Comparison of ENCODE assay signal across 1 cellular context in the genomic region with DNA sequence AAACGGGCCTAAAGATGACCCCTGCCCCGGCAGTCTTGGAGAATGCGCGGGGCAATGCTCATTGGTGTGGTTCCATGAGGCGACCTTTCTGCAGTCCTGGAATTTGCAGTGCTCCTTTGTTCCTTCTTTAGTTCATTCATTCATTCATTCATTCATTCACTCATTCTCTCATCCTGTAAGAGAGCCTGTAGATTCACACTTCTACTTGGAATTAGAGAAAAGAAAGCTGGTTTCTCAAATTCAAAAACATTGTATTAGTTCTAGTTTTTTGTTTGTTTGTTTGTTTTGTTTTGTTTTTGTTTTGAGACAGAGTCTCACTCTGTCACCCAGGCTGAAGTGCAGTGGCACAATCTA.
TF ChIP-seq lines count a peak whose summit lies in the region.

No MANE protein-coding gene starts in this region.

TF ChIP-seq in K562, 482 proteins besides CTCF, POLR2A, EP300 and RAD21:
- peak; percentile 93 for TF ChIP-seq ZNF24 (IDR thresholded peaks at IDR 0.05)
- TF ChIP-seq, protein P1, sequence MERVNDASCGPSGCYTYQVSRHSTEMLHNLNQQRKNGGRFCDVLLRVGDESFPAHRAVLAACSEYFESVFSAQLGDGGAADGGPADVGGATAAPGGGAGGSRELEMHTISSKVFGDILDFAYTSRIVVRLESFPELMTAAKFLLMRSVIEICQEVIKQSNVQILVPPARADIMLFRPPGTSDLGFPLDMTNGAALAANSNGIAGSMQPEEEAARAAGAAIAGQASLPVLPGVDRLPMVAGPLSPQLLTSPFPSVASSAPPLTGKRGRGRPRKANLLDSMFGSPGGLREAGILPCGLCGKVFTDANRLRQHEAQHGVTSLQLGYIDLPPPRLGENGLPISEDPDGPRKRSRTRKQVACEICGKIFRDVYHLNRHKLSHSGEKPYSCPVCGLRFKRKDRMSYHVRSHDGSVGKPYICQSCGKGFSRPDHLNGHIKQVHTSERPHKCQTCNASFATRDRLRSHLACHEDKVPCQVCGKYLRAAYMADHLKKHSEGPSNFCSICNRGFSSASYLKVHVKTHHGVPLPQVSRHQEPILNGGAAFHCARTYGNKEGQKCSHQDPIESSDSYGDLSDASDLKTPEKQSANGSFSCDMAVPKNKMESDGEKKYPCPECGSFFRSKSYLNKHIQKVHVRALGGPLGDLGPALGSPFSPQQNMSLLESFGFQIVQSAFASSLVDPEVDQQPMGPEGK (CRISPR knock-in tag; IDR thresholded peaks at IDR 0.05; ENCODE audit: borderline replicate concordance), result no peak
